1 cellular context compared by ENCODE assay signal in the genomic region with DNA sequence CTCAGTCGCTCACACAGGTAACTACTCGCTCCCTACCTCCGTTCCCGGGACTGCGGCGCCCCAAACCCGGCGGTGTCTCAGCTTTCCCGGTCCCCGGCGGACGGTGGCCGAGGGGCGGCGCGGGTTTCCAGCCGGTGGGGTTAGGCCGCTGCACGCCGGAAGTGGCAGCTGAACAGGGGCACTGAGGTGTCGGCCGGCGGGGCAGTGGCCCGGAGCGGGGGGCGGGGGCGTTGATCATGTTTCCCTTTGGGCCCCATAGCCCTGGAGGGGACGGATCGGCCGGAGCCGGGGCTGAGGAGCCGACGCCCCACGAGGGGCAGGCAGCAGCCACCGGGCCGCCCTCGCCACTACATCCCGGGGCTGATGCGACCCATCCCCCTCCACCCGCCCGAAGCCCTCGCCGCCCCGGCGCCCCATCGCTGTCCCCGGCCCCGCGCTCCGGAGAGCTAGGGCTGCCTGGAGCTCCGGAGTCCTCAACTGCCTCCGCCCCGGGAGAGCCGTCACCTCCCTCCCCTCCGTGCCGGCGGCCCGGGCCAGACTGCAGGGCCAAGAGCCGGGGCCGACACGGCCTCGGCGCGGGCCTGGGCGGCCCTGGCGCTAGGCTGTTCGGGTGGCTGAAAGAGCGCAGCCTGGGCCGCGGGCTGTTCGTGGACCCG.
TF ChIP-seq lines count a peak whose summit lies in the region.

Gene DCAF10 (plus strand): TSS at position 167 of the 656 bp plus-strand sequence. CDS start 70 bp downstream, at position 237.

TF ChIP-seq in HepG2, 621 proteins besides CTCF, POLR2A, EP300 and RAD21 (continued from another document and continues in another):
- peak; percentile 92 for TF ChIP-seq ZNF687 (CRISPR knock-in tag; IDR thresholded peaks at IDR 0.05)
- TF ChIP-seq ZZZ3 (CRISPR knock-in tag; IDR thresholded peaks at IDR 0.05; ENCODE audit: borderline replicate concordance) = peak; percentile 56; the same call in 1 of the 2 replicates
- TF ChIP-seq ZNF713 (CRISPR knock-in tag; IDR thresholded peaks at IDR 0.05) = peak; percentile 94; the same call in 1 of the 2 replicates
- TF ChIP-seq ZBTB8A (CRISPR knock-in tag; IDR thresholded peaks at IDR 0.05; ENCODE audit: borderline replicate concordance, low read depth) = no peak
- TF ChIP-seq ZSCAN12 (CRISPR knock-in tag; IDR thresholded peaks at IDR 0.05) = no peak
- TF ChIP-seq SRSF4 (IDR thresholded peaks at IDR 0.05; ENCODE audit: low read depth, low read length, poor library complexity, severe bottlenecking) = no peak
- no peak for TF ChIP-seq TP53 (CRISPR knock-in tag; conservative IDR thresholded peaks at IDR 0.05)
- no peak for TF ChIP-seq NFE2L2 (IDR thresholded peaks at IDR 0.05; ENCODE audit: low read length)
- TF ChIP-seq ISL2 (CRISPR knock-in tag; IDR thresholded peaks at IDR 0.05) = peak; percentile 82
- peak; percentile 24; the same call in 1 of the 2 replicates for TF ChIP-seq DZIP1 (CRISPR knock-in tag; IDR thresholded peaks at IDR 0.05)
- no peak for TF ChIP-seq SOX6 (IDR thresholded peaks at IDR 0.05)
- TF ChIP-seq SOX6 (CRISPR knock-in tag; IDR thresholded peaks at IDR 0.05) = peak; percentile 81
- TF ChIP-seq ZNF878 (CRISPR knock-in tag; IDR thresholded peaks at IDR 0.05) = no peak
- peak; percentile 93 for TF ChIP-seq CAMTA2 (CRISPR knock-in tag; IDR thresholded peaks at IDR 0.05; ENCODE audit: borderline replicate concordance)
- no peak for TF ChIP-seq ATM (IDR thresholded peaks at IDR 0.05; ENCODE audit: borderline replicate concordance)
- no peak for TF ChIP-seq HDAC6 (IDR thresholded peaks at IDR 0.05; ENCODE audit: low read depth, low read length)
- TF ChIP-seq MXD4 (CRISPR knock-in tag; IDR thresholded peaks at IDR 0.05) = peak; percentile 82; the same call in 1 of the 2 replicates
- peak; percentile 98 for TF ChIP-seq ZSCAN31 (CRISPR knock-in tag; IDR thresholded peaks at IDR 0.05; ENCODE audit: low read depth)
- peak; percentile 87; the same call in 1 of the 2 replicates for TF ChIP-seq ERF (CRISPR knock-in tag; IDR thresholded peaks at IDR 0.05)
- TF ChIP-seq BRD4 (CRISPR knock-in tag; IDR thresholded peaks at IDR 0.05) = peak; percentile 96
- peak; percentile 84; the same call in 1 of the 2 replicates for TF ChIP-seq ZNF816 (CRISPR knock-in tag; IDR thresholded peaks at IDR 0.05; ENCODE audit: borderline replicate concordance)
- TF ChIP-seq ZC3H4 (CRISPR knock-in tag; IDR thresholded peaks at IDR 0.05; ENCODE audit: borderline replicate concordance) = no peak
- no peak for TF ChIP-seq ZNF260 (CRISPR knock-in tag; IDR thresholded peaks at IDR 0.05; ENCODE audit: borderline replicate concordance, low read depth)
- TF ChIP-seq, protein P1, sequence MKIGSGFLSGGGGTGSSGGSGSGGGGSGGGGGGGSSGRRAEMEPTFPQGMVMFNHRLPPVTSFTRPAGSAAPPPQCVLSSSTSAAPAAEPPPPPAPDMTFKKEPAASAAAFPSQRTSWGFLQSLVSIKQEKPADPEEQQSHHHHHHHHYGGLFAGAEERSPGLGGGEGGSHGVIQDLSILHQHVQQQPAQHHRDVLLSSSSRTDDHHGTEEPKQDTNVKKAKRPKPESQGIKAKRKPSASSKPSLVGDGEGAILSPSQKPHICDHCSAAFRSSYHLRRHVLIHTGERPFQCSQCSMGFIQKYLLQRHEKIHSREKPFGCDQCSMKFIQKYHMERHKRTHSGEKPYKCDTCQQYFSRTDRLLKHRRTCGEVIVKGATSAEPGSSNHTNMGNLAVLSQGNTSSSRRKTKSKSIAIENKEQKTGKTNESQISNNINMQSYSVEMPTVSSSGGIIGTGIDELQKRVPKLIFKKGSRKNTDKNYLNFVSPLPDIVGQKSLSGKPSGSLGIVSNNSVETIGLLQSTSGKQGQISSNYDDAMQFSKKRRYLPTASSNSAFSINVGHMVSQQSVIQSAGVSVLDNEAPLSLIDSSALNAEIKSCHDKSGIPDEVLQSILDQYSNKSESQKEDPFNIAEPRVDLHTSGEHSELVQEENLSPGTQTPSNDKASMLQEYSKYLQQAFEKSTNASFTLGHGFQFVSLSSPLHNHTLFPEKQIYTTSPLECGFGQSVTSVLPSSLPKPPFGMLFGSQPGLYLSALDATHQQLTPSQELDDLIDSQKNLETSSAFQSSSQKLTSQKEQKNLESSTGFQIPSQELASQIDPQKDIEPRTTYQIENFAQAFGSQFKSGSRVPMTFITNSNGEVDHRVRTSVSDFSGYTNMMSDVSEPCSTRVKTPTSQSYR (CRISPR knock-in tag; IDR thresholded peaks at IDR 0.05; ENCODE audit: borderline replicate concordance) = peak; percentile 88
- no peak for TF ChIP-seq RFX3 (CRISPR knock-in tag; IDR thresholded peaks at IDR 0.05)
- peak; percentile 94 for TF ChIP-seq ZC3H13 (CRISPR knock-in tag; IDR thresholded peaks at IDR 0.05)
- TF ChIP-seq NR2F2 (IDR thresholded peaks at IDR 0.05; ENCODE audit: borderline replicate concordance, low read depth) = peak; percentile 38; the same call in 1 of the 2 replicates
- TF ChIP-seq PAX8 (CRISPR knock-in tag; IDR thresholded peaks at IDR 0.05; ENCODE audit: borderline replicate concordance) = no peak
- TF ChIP-seq ZNF782 (CRISPR knock-in tag; IDR thresholded peaks at IDR 0.05; ENCODE audit: borderline replicate concordance) = no peak; the same call in 1 of the 2 replicates
- TF ChIP-seq ZNF331 (CRISPR knock-in tag; IDR thresholded peaks at IDR 0.05) = peak; percentile 97
- peak; percentile 77 for TF ChIP-seq FOSL2 (CRISPR knock-in tag; IDR thresholded peaks at IDR 0.05)
- TF ChIP-seq FOXA1 (IDR thresholded peaks at IDR 0.05) = no peak
- peak; percentile 47; the same call in 1 of the 2 replicates for TF ChIP-seq FOXA1 (CRISPR knock-in tag; IDR thresholded peaks at IDR 0.05)
- no peak for TF ChIP-seq SP1 (IDR thresholded peaks at IDR 0.05)
- TF ChIP-seq SP1 (CRISPR knock-in tag; IDR thresholded peaks at IDR 0.05) = peak; percentile 94
- no peak for TF ChIP-seq RAD51 (IDR thresholded peaks at IDR 0.05; ENCODE audit: borderline replicate concordance)
- TF ChIP-seq KLF15 (CRISPR knock-in tag; IDR thresholded peaks at IDR 0.05; ENCODE audit: borderline replicate concordance) = peak; percentile 92
- TF ChIP-seq JUND (CRISPR knock-in tag; IDR thresholded peaks at IDR 0.05) = peak; percentile 84
- TF ChIP-seq ELF4 (CRISPR knock-in tag; IDR thresholded peaks at IDR 0.05; ENCODE audit: borderline replicate concordance) = no peak
- no peak for TF ChIP-seq ZNF17 (CRISPR knock-in tag; IDR thresholded peaks at IDR 0.05)
- peak; percentile 82; the same call in 1 of the 2 replicates for TF ChIP-seq ZNF20 (CRISPR knock-in tag; IDR thresholded peaks at IDR 0.05)
- TF ChIP-seq NFATC3 (CRISPR knock-in tag; IDR thresholded peaks at IDR 0.05) = 0 out of 2 replicates have a peak, but pooled peaks have one; percentile 39
- TF ChIP-seq, protein P2, sequence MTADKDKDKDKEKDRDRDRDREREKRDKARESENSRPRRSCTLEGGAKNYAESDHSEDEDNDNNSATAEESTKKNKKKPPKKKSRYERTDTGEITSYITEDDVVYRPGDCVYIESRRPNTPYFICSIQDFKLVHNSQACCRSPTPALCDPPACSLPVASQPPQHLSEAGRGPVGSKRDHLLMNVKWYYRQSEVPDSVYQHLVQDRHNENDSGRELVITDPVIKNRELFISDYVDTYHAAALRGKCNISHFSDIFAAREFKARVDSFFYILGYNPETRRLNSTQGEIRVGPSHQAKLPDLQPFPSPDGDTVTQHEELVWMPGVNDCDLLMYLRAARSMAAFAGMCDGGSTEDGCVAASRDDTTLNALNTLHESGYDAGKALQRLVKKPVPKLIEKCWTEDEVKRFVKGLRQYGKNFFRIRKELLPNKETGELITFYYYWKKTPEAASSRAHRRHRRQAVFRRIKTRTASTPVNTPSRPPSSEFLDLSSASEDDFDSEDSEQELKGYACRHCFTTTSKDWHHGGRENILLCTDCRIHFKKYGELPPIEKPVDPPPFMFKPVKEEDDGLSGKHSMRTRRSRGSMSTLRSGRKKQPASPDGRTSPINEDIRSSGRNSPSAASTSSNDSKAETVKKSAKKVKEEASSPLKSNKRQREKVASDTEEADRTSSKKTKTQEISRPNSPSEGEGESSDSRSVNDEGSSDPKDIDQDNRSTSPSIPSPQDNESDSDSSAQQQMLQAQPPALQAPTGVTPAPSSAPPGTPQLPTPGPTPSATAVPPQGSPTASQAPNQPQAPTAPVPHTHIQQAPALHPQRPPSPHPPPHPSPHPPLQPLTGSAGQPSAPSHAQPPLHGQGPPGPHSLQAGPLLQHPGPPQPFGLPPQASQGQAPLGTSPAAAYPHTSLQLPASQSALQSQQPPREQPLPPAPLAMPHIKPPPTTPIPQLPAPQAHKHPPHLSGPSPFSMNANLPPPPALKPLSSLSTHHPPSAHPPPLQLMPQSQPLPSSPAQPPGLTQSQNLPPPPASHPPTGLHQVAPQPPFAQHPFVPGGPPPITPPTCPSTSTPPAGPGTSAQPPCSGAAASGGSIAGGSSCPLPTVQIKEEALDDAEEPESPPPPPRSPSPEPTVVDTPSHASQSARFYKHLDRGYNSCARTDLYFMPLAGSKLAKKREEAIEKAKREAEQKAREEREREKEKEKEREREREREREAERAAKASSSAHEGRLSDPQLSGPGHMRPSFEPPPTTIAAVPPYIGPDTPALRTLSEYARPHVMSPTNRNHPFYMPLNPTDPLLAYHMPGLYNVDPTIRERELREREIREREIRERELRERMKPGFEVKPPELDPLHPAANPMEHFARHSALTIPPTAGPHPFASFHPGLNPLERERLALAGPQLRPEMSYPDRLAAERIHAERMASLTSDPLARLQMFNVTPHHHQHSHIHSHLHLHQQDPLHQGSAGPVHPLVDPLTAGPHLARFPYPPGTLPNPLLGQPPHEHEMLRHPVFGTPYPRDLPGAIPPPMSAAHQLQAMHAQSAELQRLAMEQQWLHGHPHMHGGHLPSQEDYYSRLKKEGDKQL (CRISPR knock-in tag; IDR thresholded peaks at IDR 0.05; ENCODE audit: low read depth) = peak; percentile 68; the same call in 1 of the 2 replicates
- 0 out of 2 replicates have a peak, but pooled peaks have one; percentile 41 for TF ChIP-seq MLX (CRISPR knock-in tag; IDR thresholded peaks at IDR 0.05)
- TF ChIP-seq, protein P3, sequence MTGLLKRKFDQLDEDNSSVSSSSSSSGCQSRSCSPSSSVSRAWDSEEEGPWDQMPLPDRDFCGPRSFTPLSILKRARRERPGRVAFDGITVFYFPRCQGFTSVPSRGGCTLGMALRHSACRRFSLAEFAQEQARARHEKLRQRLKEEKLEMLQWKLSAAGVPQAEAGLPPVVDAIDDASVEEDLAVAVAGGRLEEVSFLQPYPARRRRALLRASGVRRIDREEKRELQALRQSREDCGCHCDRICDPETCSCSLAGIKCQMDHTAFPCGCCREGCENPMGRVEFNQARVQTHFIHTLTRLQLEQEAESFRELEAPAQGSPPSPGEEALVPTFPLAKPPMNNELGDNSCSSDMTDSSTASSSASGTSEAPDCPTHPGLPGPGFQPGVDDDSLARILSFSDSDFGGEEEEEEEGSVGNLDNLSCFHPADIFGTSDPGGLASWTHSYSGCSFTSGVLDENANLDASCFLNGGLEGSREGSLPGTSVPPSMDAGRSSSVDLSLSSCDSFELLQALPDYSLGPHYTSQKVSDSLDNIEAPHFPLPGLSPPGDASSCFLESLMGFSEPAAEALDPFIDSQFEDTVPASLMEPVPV (CRISPR knock-in tag; IDR thresholded peaks at IDR 0.05) = peak; percentile 98
- peak; percentile 79; the same call in 1 of the 2 replicates for TF ChIP-seq SIX1 (CRISPR knock-in tag; IDR thresholded peaks at IDR 0.05; ENCODE audit: borderline replicate concordance)
